In the genomic region with DNA sequence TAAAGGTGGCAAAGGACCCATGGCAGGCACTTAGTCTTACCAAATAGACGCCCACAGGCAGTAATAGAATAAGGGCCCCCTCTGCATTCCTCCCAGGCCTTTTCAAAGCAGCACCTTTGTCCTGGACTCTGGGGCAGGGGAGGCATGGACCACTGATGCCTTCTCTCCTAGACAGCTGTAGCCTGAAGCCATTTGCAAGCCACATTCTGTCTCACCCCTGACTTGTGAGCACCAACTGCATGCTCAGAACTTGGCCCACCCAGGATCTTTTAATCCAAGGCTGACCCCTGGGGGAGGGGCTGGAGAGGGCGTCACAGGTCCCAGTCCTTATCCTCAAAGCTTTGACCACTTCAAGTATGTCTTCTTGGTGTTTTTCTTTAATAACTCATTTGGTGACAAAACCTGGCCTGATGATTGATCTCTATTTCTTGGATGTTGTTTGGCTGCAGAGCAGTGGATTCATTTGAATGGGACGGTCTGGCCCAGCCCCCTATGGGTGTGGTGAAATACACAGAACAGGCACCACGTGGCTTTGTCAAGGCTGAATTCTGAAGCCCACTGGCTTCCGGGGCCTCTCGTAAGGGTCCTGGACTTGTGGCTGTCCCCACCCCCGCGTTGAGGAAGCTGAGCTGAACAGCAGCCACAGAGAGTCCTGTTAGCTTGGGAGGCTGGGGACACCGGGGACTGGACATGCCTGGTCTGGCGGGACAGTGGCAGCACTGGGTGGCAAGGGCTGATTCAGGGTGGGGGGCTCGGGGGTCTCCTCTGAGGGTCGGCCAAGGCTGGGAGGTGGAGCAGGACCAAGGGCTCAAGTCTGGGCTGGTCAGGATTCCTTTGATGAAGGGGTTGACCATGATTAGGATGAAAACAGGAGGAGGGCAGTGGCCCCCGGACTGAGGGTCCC, we compare ENCODE assay signal across 1 cellular context.
A peak's percentile ranks its signal among the peaks of the same experiment; 100 is the strongest.
TF ChIP-seq lines count a peak whose summit lies in the region.

No MANE protein-coding gene starts in this region.

TF ChIP-seq in HepG2, 621 proteins besides CTCF, POLR2A, EP300 and RAD21 (continued from another document):
- TF ChIP-seq ARNTL (CRISPR knock-in tag; IDR thresholded peaks at IDR 0.05) (no peak), GLMP (CRISPR knock-in tag; IDR thresholded peaks at IDR 0.05; ENCODE audit: borderline replicate concordance) (no peak), ZBTB34 (CRISPR knock-in tag; IDR thresholded peaks at IDR 0.05) (no peak), ZNF143 (CRISPR knock-in tag; IDR thresholded peaks at IDR 0.05) (no peak), ZNF788 (CRISPR knock-in tag; IDR thresholded peaks at IDR 0.05; ENCODE audit: borderline replicate concordance) (no peak), ZNF878 (CRISPR knock-in tag; IDR thresholded peaks at IDR 0.05) (no peak; the same call in 1 of the 2 replicates), KLF13 (CRISPR knock-in tag; IDR thresholded peaks at IDR 0.05) (no peak), ZNF782 (CRISPR knock-in tag; IDR thresholded peaks at IDR 0.05; ENCODE audit: borderline replicate concordance) (no peak), ETV6 (CRISPR knock-in tag; conservative IDR thresholded peaks at IDR 0.05) (no peak), ZMYM3 (CRISPR knock-in tag; IDR thresholded peaks at IDR 0.05) (no peak), ZBTB14 (CRISPR knock-in tag; IDR thresholded peaks at IDR 0.05) (no peak), JARID2 (CRISPR knock-in tag; IDR thresholded peaks at IDR 0.05; ENCODE audit: insufficient replicate concordance) (no peak), HOXA5 (CRISPR knock-in tag; IDR thresholded peaks at IDR 0.05) (0 out of 2 replicates have a peak, but pooled peaks have one; percentile 48), ZNF3 (CRISPR knock-in tag; IDR thresholded peaks at IDR 0.05) (no peak), ZNF558 (CRISPR knock-in tag; IDR thresholded peaks at IDR 0.05; ENCODE audit: borderline replicate concordance) (no peak), MAZ (IDR thresholded peaks at IDR 0.05; ENCODE audit: borderline replicate concordance, low read depth, low read length) (no peak), MAZ (CRISPR knock-in tag; IDR thresholded peaks at IDR 0.05; ENCODE audit: low read depth) (0 out of 2 replicates have a peak, but pooled peaks have one; percentile 22), ZNF432 (CRISPR knock-in tag; IDR thresholded peaks at IDR 0.05; ENCODE audit: borderline replicate concordance) (no peak), SRY (CRISPR knock-in tag; IDR thresholded peaks at IDR 0.05) (no peak), ZBTB33 (CRISPR knock-in tag; IDR thresholded peaks at IDR 0.05) (no peak), ZNF709 (CRISPR knock-in tag; IDR thresholded peaks at IDR 0.05) (no peak), PAX8 (CRISPR knock-in tag; IDR thresholded peaks at IDR 0.05; ENCODE audit: borderline replicate concordance) (no peak), NKX3-1 (CRISPR knock-in tag; IDR thresholded peaks at IDR 0.05) (no peak), GATAD1 (CRISPR knock-in tag; IDR thresholded peaks at IDR 0.05) (peak; percentile 1; the same call in 1 of the 2 replicates), PHF21A (CRISPR knock-in tag; IDR thresholded peaks at IDR 0.05) (no peak), ZNF574 (CRISPR knock-in tag; IDR thresholded peaks at IDR 0.05) (peak; percentile 36), POLR2AphosphoS2 (IDR thresholded peaks at IDR 0.05; ENCODE audit: low read depth, low read length) (no peak), SETDB1 (CRISPR knock-in tag; IDR thresholded peaks at IDR 0.05; ENCODE audit: borderline replicate concordance) (no peak), ZNF136 (CRISPR knock-in tag; IDR thresholded peaks at IDR 0.05; ENCODE audit: low read depth) (no peak), ZNF430 (CRISPR knock-in tag; IDR thresholded peaks at IDR 0.05) (no peak), POLR2G (IDR thresholded peaks at IDR 0.05; ENCODE audit: low read depth, low read length) (no peak), ZNF225 (CRISPR knock-in tag; IDR thresholded peaks at IDR 0.05) (no peak)
- TF ChIP-seq, protein P1, sequence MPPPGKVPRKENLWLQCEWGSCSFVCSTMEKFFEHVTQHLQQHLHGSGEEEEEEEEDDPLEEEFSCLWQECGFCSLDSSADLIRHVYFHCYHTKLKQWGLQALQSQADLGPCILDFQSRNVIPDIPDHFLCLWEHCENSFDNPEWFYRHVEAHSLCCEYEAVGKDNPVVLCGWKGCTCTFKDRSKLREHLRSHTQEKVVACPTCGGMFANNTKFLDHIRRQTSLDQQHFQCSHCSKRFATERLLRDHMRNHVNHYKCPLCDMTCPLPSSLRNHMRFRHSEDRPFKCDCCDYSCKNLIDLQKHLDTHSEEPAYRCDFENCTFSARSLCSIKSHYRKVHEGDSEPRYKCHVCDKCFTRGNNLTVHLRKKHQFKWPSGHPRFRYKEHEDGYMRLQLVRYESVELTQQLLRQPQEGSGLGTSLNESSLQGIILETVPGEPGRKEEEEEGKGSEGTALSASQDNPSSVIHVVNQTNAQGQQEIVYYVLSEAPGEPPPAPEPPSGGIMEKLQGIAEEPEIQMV (CRISPR knock-in tag; IDR thresholded peaks at IDR 0.05; ENCODE audit: low read depth), result no peak
- TF ChIP-seq, protein P2, sequence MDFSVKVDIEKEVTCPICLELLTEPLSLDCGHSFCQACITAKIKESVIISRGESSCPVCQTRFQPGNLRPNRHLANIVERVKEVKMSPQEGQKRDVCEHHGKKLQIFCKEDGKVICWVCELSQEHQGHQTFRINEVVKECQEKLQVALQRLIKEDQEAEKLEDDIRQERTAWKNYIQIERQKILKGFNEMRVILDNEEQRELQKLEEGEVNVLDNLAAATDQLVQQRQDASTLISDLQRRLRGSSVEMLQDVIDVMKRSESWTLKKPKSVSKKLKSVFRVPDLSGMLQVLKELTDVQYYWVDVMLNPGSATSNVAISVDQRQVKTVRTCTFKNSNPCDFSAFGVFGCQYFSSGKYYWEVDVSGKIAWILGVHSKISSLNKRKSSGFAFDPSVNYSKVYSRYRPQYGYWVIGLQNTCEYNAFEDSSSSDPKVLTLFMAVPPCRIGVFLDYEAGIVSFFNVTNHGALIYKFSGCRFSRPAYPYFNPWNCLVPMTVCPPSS (IDR thresholded peaks at IDR 0.05), result no peak
- TF ChIP-seq, protein P3, sequence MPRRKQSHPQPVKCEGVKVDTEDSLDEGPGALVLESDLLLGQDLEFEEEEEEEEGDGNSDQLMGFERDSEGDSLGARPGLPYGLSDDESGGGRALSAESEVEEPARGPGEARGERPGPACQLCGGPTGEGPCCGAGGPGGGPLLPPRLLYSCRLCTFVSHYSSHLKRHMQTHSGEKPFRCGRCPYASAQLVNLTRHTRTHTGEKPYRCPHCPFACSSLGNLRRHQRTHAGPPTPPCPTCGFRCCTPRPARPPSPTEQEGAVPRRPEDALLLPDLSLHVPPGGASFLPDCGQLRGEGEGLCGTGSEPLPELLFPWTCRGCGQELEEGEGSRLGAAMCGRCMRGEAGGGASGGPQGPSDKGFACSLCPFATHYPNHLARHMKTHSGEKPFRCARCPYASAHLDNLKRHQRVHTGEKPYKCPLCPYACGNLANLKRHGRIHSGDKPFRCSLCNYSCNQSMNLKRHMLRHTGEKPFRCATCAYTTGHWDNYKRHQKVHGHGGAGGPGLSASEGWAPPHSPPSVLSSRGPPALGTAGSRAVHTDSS (CRISPR knock-in tag; conservative IDR thresholded peaks at IDR 0.05), result no peak
- TF ChIP-seq, protein P4, sequence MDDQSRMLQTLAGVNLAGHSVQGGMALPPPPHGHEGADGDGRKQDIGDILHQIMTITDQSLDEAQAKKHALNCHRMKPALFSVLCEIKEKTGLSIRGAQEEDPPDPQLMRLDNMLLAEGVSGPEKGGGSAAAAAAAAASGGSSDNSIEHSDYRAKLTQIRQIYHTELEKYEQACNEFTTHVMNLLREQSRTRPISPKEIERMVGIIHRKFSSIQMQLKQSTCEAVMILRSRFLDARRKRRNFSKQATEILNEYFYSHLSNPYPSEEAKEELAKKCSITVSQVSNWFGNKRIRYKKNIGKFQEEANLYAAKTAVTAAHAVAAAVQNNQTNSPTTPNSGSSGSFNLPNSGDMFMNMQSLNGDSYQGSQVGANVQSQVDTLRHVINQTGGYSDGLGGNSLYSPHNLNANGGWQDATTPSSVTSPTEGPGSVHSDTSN (CRISPR knock-in tag; IDR thresholded peaks at IDR 0.05; ENCODE audit: borderline replicate concordance), result no peak
- TF ChIP-seq, protein P5, sequence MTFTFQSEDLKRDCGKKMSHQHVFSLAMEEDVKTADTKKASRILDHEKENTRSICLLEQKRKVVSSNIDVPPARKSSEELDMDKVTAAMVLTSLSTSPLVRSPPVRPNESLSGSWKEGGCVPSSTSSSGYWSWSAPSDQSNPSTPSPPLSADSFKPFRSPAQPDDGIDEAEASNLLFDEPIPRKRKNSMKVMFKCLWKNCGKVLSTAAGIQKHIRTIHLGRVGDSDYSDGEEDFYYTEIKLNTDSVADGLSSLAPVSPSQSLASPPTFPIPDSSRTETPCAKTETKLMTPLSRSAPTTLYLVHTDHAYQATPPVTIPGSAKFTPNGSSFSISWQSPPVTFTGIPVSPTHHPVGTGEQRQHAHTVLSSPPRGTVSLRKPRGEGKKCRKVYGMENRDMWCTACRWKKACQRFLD (CRISPR knock-in tag; IDR thresholded peaks at IDR 0.05; ENCODE audit: borderline replicate concordance), result no peak
